Comparison of ENCODE assay signal across 1 cellular context in genomic region chr1:44812822-44813543, GRCh38.
TF ChIP-seq lines count a peak whose summit lies in the region.

No MANE protein-coding gene starts in this region.

TF ChIP-seq in WTC11, 78 proteins besides CTCF, POLR2A, EP300 and RAD21 (continued from another document and continues in another):
- no peak for TF ChIP-seq ZNF263 (CRISPR knock-in tag; IDR thresholded peaks at IDR 0.05; ENCODE audit: low read depth)
- no peak; the same call in 1 of the 2 replicates for TF ChIP-seq ARID4B (CRISPR knock-in tag; IDR thresholded peaks at IDR 0.05; ENCODE audit: borderline replicate concordance)
- TF ChIP-seq PREB (CRISPR knock-in tag; IDR thresholded peaks at IDR 0.05; ENCODE audit: borderline replicate concordance), result no peak
- no peak for TF ChIP-seq ATF2 (CRISPR knock-in tag; IDR thresholded peaks at IDR 0.05; ENCODE audit: borderline replicate concordance, low read depth)
- no peak for TF ChIP-seq CREB1 (CRISPR knock-in tag; IDR thresholded peaks at IDR 0.05)
- TF ChIP-seq USF2 (CRISPR knock-in tag; IDR thresholded peaks at IDR 0.05), result no peak
- TF ChIP-seq GABPB1 (CRISPR knock-in tag; IDR thresholded peaks at IDR 0.05), result no peak
- no peak for TF ChIP-seq ZNF423 (CRISPR knock-in tag; IDR thresholded peaks at IDR 0.05)
- no peak for TF ChIP-seq FOXP1 (CRISPR knock-in tag; IDR thresholded peaks at IDR 0.05; ENCODE audit: borderline replicate concordance)
- TF ChIP-seq FOXP4 (CRISPR knock-in tag; IDR thresholded peaks at IDR 0.05), result no peak
- TF ChIP-seq TEAD4 (CRISPR knock-in tag; IDR thresholded peaks at IDR 0.05), result no peak
- TF ChIP-seq HMGA2 (CRISPR knock-in tag; IDR thresholded peaks at IDR 0.05), result no peak
- TF ChIP-seq CREM (CRISPR knock-in tag; IDR thresholded peaks at IDR 0.05), result peak; percentile 59; the same call in 1 of the 2 replicates
- no peak for TF ChIP-seq ZNF232 (CRISPR knock-in tag; IDR thresholded peaks at IDR 0.05)
- TF ChIP-seq GRHL2 (CRISPR knock-in tag; IDR thresholded peaks at IDR 0.05; ENCODE audit: insufficient replicate concordance, severe bottlenecking), result no peak
- TF ChIP-seq ZBTB21 (CRISPR knock-in tag; IDR thresholded peaks at IDR 0.05; ENCODE audit: borderline replicate concordance), result 0 out of 2 replicates have a peak, but pooled peaks have one; percentile 22
- TF ChIP-seq ELF4 (CRISPR knock-in tag; IDR thresholded peaks at IDR 0.05; ENCODE audit: low read depth), result no peak
- no peak for TF ChIP-seq ZNF416 (CRISPR knock-in tag; IDR thresholded peaks at IDR 0.05)
- peak; percentile 81; the same call in 1 of the 2 replicates for TF ChIP-seq TP53 (CRISPR knock-in tag; IDR thresholded peaks at IDR 0.05)
- TF ChIP-seq ZSCAN18 (CRISPR knock-in tag; IDR thresholded peaks at IDR 0.05), result no peak
- TF ChIP-seq HMGXB4 (CRISPR knock-in tag; IDR thresholded peaks at IDR 0.05), result peak; percentile 69; the same call in 1 of the 2 replicates
- TF ChIP-seq FOXJ3 (CRISPR knock-in tag; IDR thresholded peaks at IDR 0.05; ENCODE audit: borderline replicate concordance), result no peak
- no peak for TF ChIP-seq OVOL2 (CRISPR knock-in tag; IDR thresholded peaks at IDR 0.05; ENCODE audit: borderline replicate concordance)
- no peak; the same call in 1 of the 2 replicates for TF ChIP-seq MLX (CRISPR knock-in tag; IDR thresholded peaks at IDR 0.05)
- TF ChIP-seq ZNF317 (CRISPR knock-in tag; IDR thresholded peaks at IDR 0.05; ENCODE audit: borderline replicate concordance, low read depth), result peak; percentile 42; the same call in 1 of the 2 replicates
- TF ChIP-seq IRF2 (CRISPR knock-in tag; IDR thresholded peaks at IDR 0.05; ENCODE audit: borderline replicate concordance, low read depth), result no peak
- no peak for TF ChIP-seq SP1 (CRISPR knock-in tag; conservative IDR thresholded peaks at IDR 0.05)
- no peak for TF ChIP-seq ETV6 (CRISPR knock-in tag; IDR thresholded peaks at IDR 0.05)
- no peak for TF ChIP-seq PRRX2 (CRISPR knock-in tag; IDR thresholded peaks at IDR 0.05)
- TF ChIP-seq NR3C1 (CRISPR knock-in tag; conservative IDR thresholded peaks at IDR 0.05; ENCODE audit: low read depth), result no peak
- TF ChIP-seq AFF4 (CRISPR knock-in tag; IDR thresholded peaks at IDR 0.05; ENCODE audit: borderline replicate concordance), result no peak
- no peak for TF ChIP-seq ERG (CRISPR knock-in tag; IDR thresholded peaks at IDR 0.05)
